Comparison of ENCODE assay signal across 23 cellular contexts in the genomic region with DNA sequence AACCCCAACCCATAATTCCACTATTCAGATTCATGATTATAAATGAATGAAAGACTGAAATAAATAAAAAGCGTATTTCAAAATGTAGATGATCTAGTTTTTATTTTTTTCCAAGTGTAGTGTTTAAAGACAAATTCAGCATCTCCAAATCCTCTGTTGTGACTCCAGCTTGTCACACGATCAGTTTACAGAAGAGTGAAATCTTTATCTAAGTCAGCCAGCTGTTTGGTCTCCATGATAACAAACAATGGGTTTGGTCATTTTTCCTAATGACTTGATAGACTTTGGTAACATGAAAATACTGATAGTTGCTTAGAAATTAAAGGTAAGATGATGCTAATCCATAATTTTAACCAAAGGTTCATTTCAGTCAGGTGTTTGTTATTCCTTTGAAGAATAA.
"Had no signal": no experiment of that assay in that cellular context is flagged by ENCODE, and none has a peak within 500 bp of the region (broad histone marks: within the 10 kb centered on the region; RNA-seq: fewer than 3 reads in every experiment).

No MANE protein-coding gene starts in this region.

- H3K4me3 ChIP-seq: heart left ventricle, lung, neural progenitor cell, right lobe of liver, skin epidermis, thyroid gland had no signal

- H3K4me2 ChIP-seq: neural progenitor cell had no signal

- H3K9ac ChIP-seq: neural progenitor cell had no signal

- H3K4me1 ChIP-seq: right lobe of liver, thyroid gland had no signal

- H3K36me3 ChIP-seq: heart left ventricle, neural progenitor cell, right lobe of liver, thyroid gland had no signal

- DNase-seq: activated CD4-positive, alpha-beta memory T cell treated with anti-CD3 and anti-CD28 coated beads, Interleukin-2, amount 10 ng/mL, durations not matched to agents 7 days and 5 days; activated CD4-positive, alpha-beta T cell treated with anti-CD3 and anti-CD28 coated beads, Interleukin-2, amount 10 ng/mL, durations not matched to agents 24 days and 14 days; activated effector memory CD4-positive, alpha-beta T cell treated with Interleukin-2 at 50 U/mL for 16 hours; activated naive CD4-positive, alpha-beta T cell treated with anti-CD3 and anti-CD28 coated beads for 36 hours; activated naive CD8-positive, alpha-beta T cell treated with anti-CD3 and anti-CD28 coated beads, Interleukin-2, amount 10 ng/mL, durations not matched to agents 7 days and 5 days; activated T-cell treated with anti-CD3 and anti-CD28 coated beads, Interleukin-2, amount 50 U/mL, for 72 hours; cerebellar nuclear complex; cortex of kidney; effector CD8-positive, alpha-beta T cell; heart left ventricle; naive thymus-derived CD8-positive, alpha-beta T cell; posterior cingulate gyrus; right lobe of liver; stimulated activated CD4-positive, alpha-beta T cell treated with anti-CD3 and anti-CD28 coated beads, Interleukin-1b, Interleukin-23, amount 100 ng/mL, for 48 hours; substantia nigra; thyroid gland had no signal

- H3K27ac ChIP-seq: heart left ventricle, neural progenitor cell, right lobe of liver, skin epidermis, thyroid gland, VCaP had no signal

- ATAC-seq: activated CD4-positive, CD25-positive, alpha-beta regulatory T cell treated with anti-CD3 and anti-CD28 coated beads, Interleukin-2, amount 50 U/mL, for 24 hours; activated T-cell treated with anti-CD3 and anti-CD28 coated beads, Interleukin-2, amount 50 U/mL, for 72 hours; heart left ventricle; left lobe of liver; naive thymus-derived CD8-positive, alpha-beta T cell; right lobe of liver had no signal

- H3K9me3 ChIP-seq: heart left ventricle, right lobe of liver, thyroid gland had no signal

- H3K27me3 ChIP-seq: heart left ventricle, neural progenitor cell, right lobe of liver, thyroid gland had no signal

- FAIRE-seq: keratinocyte had no signal

- H2AFZ ChIP-seq: neural progenitor cell had no signal
